ENCODE assay signal across 15 cellular contexts in genomic region chr2:67486041-67486796, GRCh38.
DNase-seq lines count a peak whose midpoint lies in the region; ATAC-seq and TF ChIP-seq lines count a peak whose summit lies in the region.
"Had no signal": no experiment of that assay in that cellular context is flagged by ENCODE, and none has a peak within 500 bp of the region (broad histone marks: within the 10 kb centered on the region; RNA-seq: fewer than 3 reads in every experiment).

No MANE protein-coding gene starts in this region.

- H3K27ac ChIP-seq in PC-3 (ENCODE audit: low read length): no peak overlapping the region
- no peak overlapping the region for H3K27ac ChIP-seq in fibroblast of lung (ENCODE audit: insufficient read depth, low read length)
- H3K27ac ChIP-seq: testis, WERI-Rb-1 had no signal

- no peaks in the 10 kb centered on the region for H3K79me2 ChIP-seq in PC-3 (ENCODE audit: low read length)
- H3K79me2 ChIP-seq in fibroblast of lung (ENCODE audit: control insufficient read depth, insufficient read depth, low read length): no peaks in the 10 kb centered on the region

- H4K20me1 ChIP-seq in PC-3 (ENCODE audit: low read length): no peaks in the 10 kb centered on the region
- H4K20me1 ChIP-seq in fibroblast of lung (ENCODE audit: control insufficient read depth, extremely low read depth, insufficient read depth, low read length): no peaks in the 10 kb centered on the region

- H3K4me2 ChIP-seq in PC-3 (ENCODE audit: low read length): 0 out of 2 replicates have a peak overlapping the region, but pooled peaks have one; percentile 18
- no peak overlapping the region for H3K4me2 ChIP-seq in fibroblast of lung (ENCODE audit: extremely low read depth, insufficient read depth, low read length)

- H2AFZ ChIP-seq in PC-3 (ENCODE audit: low read length) (no peak overlapping the region; the same call in 1 of the 2 replicates), fibroblast of lung (ENCODE audit: low read length) (no peak overlapping the region)

- ATAC-seq in PC-3: peak; percentile 73
- ATAC-seq in mucosa of descending colon: peak; percentile 84
- ATAC-seq in GM19455 (IDR thresholded peaks at IDR 0.05; ENCODE audit: unreplicated experiment): no peak
- ATAC-seq: CD8-positive, alpha-beta T cell had no signal

- H3K9me3 ChIP-seq in PC-3 (ENCODE audit: low read length) (no peaks in the 10 kb centered on the region), fibroblast of lung (ENCODE audit: control insufficient read depth, insufficient read depth, low read depth, low read length) (no peaks in the 10 kb centered on the region), mucosa of descending colon (no peaks in the 10 kb centered on the region)
- H3K9me3 ChIP-seq: testis had no signal

- CTCF ChIA-PET in PC-3 (lab: Charles Lee): no interaction called here

- intact Hi-C loops in PC-3 (cut with micrococcal nuclease): no loop called here
- intact Hi-C loops in mucosa of descending colon (cut with DNase I, micrococcal nuclease): no loop called here

- H3K4me1 ChIP-seq in PC-3 (ENCODE audit: insufficient read depth, low read length) (peaks cover 7% of the 10 kb centered on the region), fibroblast of lung (ENCODE audit: control insufficient read depth, extremely low read depth, insufficient read depth, low read length) (no peaks in the 10 kb centered on the region), mucosa of descending colon (ENCODE audit: low read depth) (no peaks in the 10 kb centered on the region)
- H3K4me1 ChIP-seq: testis had no signal

- no peaks in the 10 kb centered on the region for H3K9me2 ChIP-seq in PC-3 (replicated peaks; ENCODE audit: low read length)

- H3F3A ChIP-seq in PC-3 (ENCODE audit: low read length, unreplicated experiment): no peaks in the 10 kb centered on the region

- no TSS peak for BruUV-seq in PC-3 (replicated peaks; lab: Mats Ljungman, UMichigan)

- in situ Hi-C loops in G401 (cut with HindIII; ENCODE audit: low sequenced_read_pairs): no loop called here

- DNase-seq in ELR (ENCODE audit: low read depth) (peak; percentile 4), PC-3 (peak; percentile 75), fibroblast of lung (ENCODE audit: low read depth in 2 of 2) (peak; percentile 17 to 50), mucosa of descending colon (no peak), G401 (ENCODE audit: low spot score) (no peak), NCI-H2171 treated with DMSO at 0.1 percent for 48 hours (lab: John Stamatoyannopoulos, UW) (no peak), DMS 273 (lab: John Stamatoyannopoulos, UW; ENCODE audit: unreplicated experiment) (no peak)
- DNase-seq: activated T-cell treated with anti-CD3 and anti-CD28 coated beads for 4 hours; CD8-positive, alpha-beta T cell; NCI-H1694 treated with DMSO at 0.1 percent for 48 hours; occipital lobe; stimulated activated CD4-positive, alpha-beta T cell treated with anti-CD3 and anti-CD28 coated beads, Interleukin-12 subunit alpha, Interleukin-12 subunit beta, amount 100 ng/mL, for 4 hours; testis; WERI-Rb-1 had no signal

- H3K9ac ChIP-seq in PC-3 (ENCODE audit: low read length) (no peak overlapping the region), fibroblast of lung (ENCODE audit: insufficient read depth, low read length) (no peak overlapping the region)

- H3K4me3 ChIP-seq in PC-3 (ENCODE audit: low read length): no peak overlapping the region
- H3K4me3 ChIP-seq in fibroblast of lung (replicated peaks in 1 of 4; ENCODE audit: control extremely low read depth in 1 of 4, insufficient read depth in 1 of 4, low read depth in 3 of 4, low read length in 4 of 4): no peak overlapping the region
- H3K4me3 ChIP-seq in mucosa of descending colon: no peak overlapping the region
- H3K4me3 ChIP-seq: testis had no signal

- POLR2A ChIA-PET in PC-3 (lab: Charles Lee; ENCODE audit: unreplicated experiment): no interaction called here

- H3K36me3 ChIP-seq in PC-3 (ENCODE audit: low read depth, low read length) (no peaks in the 10 kb centered on the region), fibroblast of lung (ENCODE audit: control insufficient read depth, insufficient read depth, low read length) (no peaks in the 10 kb centered on the region), mucosa of descending colon (ENCODE audit: low read depth) (no peaks in the 10 kb centered on the region)
- H3K36me3 ChIP-seq: WERI-Rb-1 had no signal

- TF ChIP-seq CTCF in PC-3 (conservative IDR thresholded peaks at IDR 0.05; ENCODE audit: low read depth, low read length) (no peak), fibroblast of lung (conservative IDR thresholded peaks at IDR 0.05 in 1 of 2, IDR thresholded peaks at IDR 0.05 in 1 of 2; ENCODE audit: low read depth in 1 of 2, low read length in 2 of 2) (no peak), mucosa of descending colon (IDR thresholded peaks at IDR 0.05) (no peak)

- H3K27me3 ChIP-seq in PC-3 (ENCODE audit: low read length) (no peaks in the 10 kb centered on the region), fibroblast of lung (ENCODE audit: control insufficient read depth, insufficient read depth, low read length) (no peaks in the 10 kb centered on the region)
- H3K27me3 ChIP-seq: testis had no signal

Comparison
In these comparisons a context has a peak if more than half of its experiments do, and no peak if none do; other contexts are left out.
1. DNase-seq: peak in ELR (single experiment), PC-3 (single experiment) and fibroblast of lung (2 of 2); none in mucosa of descending colon (0 of 3), G401 (single experiment), NCI-H2171 treated with DMSO at 0.1 percent for 48 hours (single experiment) and DMS 273 (single experiment).